In genomic region chr22:40257979-40258378, GRCh38 we compare ENCODE assay signal across 11 cellular contexts.
DNase-seq lines count a peak whose midpoint lies in the region; ATAC-seq lines count a peak whose summit lies in the region.
"Had no signal": no experiment of that assay in that cellular context is flagged by ENCODE, and none has a peak within 500 bp of the region (broad histone marks: within the 10 kb centered on the region; RNA-seq: fewer than 3 reads in every experiment).

No MANE protein-coding gene starts in this region.

- CTCF ChIA-PET in activated CD8-positive, alpha-beta T cell treated with anti-CD3 and anti-CD28 coated beads, Interleukin-2, amount 10 ng/mL, durations not matched to agents 7 days and 5 days (lab: Charles Lee): interaction anchor here (0.8 to 1.2 kb wide), 3 partner anchors 9 to 90 kb away, joined by 3 to 7 read pairs (median 4); no protein-coding TSS in a partner anchor

- peaks cover 67% of the 10 kb centered on the region for H3K4me1 Mint-ChIP-seq in activated T-cell treated with anti-CD3 and anti-CD28 coated beads, Interleukin-2, amount 50 U/mL, for 24 hours (ENCODE audit: low read depth)
- H3K4me1 Mint-ChIP-seq in activated CD8-positive, alpha-beta T cell treated with anti-CD3 and anti-CD28 coated beads, Interleukin-2, amount 10 ng/mL, durations not matched to agents 7 days and 5 days (ENCODE audit: low read depth): peaks cover 32% of the 10 kb centered on the region
- H3K4me1 Mint-ChIP-seq in stimulated activated effector memory CD8-positive, alpha-beta T cell treated with anti-CD3 and anti-CD28 coated beads, Interleukin-12 subunit alpha, Interleukin-12 subunit beta, amount 100 ng/mL, for 72 hours: peaks cover 50% of the 10 kb centered on the region

- ATAC-seq in activated CD8-positive, alpha-beta T cell treated with anti-CD3 and anti-CD28 coated beads, Interleukin-2, amount 10 ng/mL, durations not matched to agents 7 days and 5 days: no peak
- ATAC-seq in stimulated activated effector memory CD8-positive, alpha-beta T cell treated with anti-CD3 and anti-CD28 coated beads, Interleukin-12 subunit alpha, Interleukin-12 subunit beta, amount 100 ng/mL, for 72 hours: no peak

- 73 to 75% methylated on average over 1 of the region's 1 CpG for WGBS in esophagus, 2 donors

- no peaks in the 10 kb centered on the region for H3K9me3 Mint-ChIP-seq in activated T-cell treated with anti-CD3 and anti-CD28 coated beads, Interleukin-2, amount 50 U/mL, for 24 hours
- H3K9me3 Mint-ChIP-seq in activated CD8-positive, alpha-beta T cell treated with anti-CD3 and anti-CD28 coated beads, Interleukin-2, amount 10 ng/mL, durations not matched to agents 7 days and 5 days (ENCODE audit: insufficient read depth): no peaks in the 10 kb centered on the region
- H3K9me3 Mint-ChIP-seq in stimulated activated effector memory CD8-positive, alpha-beta T cell treated with anti-CD3 and anti-CD28 coated beads, Interleukin-12 subunit alpha, Interleukin-12 subunit beta, amount 100 ng/mL, for 72 hours: no peaks in the 10 kb centered on the region

- no peak for DNase-seq in activated T-cell treated with anti-CD3 and anti-CD28 coated beads, Interleukin-2, amount 50 U/mL, for 24 hours
- no peak for DNase-seq in activated T-cell treated with anti-CD3 and anti-CD28 coated beads for 4 hours
- DNase-seq in activated CD8-positive, alpha-beta T cell treated with anti-CD3 and anti-CD28 coated beads, Interleukin-2, amount 10 ng/mL, durations not matched to agents 7 days and 5 days: no peak
- DNase-seq in stimulated activated effector memory CD8-positive, alpha-beta T cell treated with anti-CD3 and anti-CD28 coated beads, Interleukin-12 subunit alpha, Interleukin-12 subunit beta, amount 100 ng/mL, for 72 hours (ENCODE audit: low spot score in 2 of 2): no peak
- DNase-seq in SIG-M5 (lab: John Stamatoyannopoulos, UW): no peak
- no peak for DNase-seq in G401 (ENCODE audit: low spot score)
- no peak for DNase-seq in AML-193 (lab: John Stamatoyannopoulos, UW)
- DNase-seq: activated gamma-delta T cell, DND-41, NCI-H146 had no signal

- H3K27me3 Mint-ChIP-seq in activated T-cell treated with anti-CD3 and anti-CD28 coated beads, Interleukin-2, amount 50 U/mL, for 24 hours: no peaks in the 10 kb centered on the region
- H3K27me3 Mint-ChIP-seq in activated CD8-positive, alpha-beta T cell treated with anti-CD3 and anti-CD28 coated beads, Interleukin-2, amount 10 ng/mL, durations not matched to agents 7 days and 5 days (ENCODE audit: low read depth): no peaks in the 10 kb centered on the region

- peaks cover 0 to 5% of the 10 kb centered on the region in 2 donors for H3K36me3 ChIP-seq in esophagus (ENCODE audit: control insufficient read depth in 2 of 2, insufficient read depth in 2 of 2, low read length in 1 of 2)

- no peaks in the 10 kb centered on the region for H3K9me3 ChIP-seq in esophagus (ENCODE audit: control insufficient read depth in 2 of 2, insufficient read depth in 1 of 2, low read depth in 1 of 2, low read length in 1 of 2)

- peak overlapping the region; percentile 61 to 77 for H3K27ac ChIP-seq in esophagus (ENCODE audit: low read depth in 2 of 2, low read length in 1 of 2)

- H3K4me1 ChIP-seq in esophagus (ENCODE audit: control insufficient read depth in 2 of 2, insufficient read depth in 2 of 2, low read length in 1 of 2): peaks cover 0 to 2% of the 10 kb centered on the region in 2 donors

- no peak overlapping the region for H3K4me3 Mint-ChIP-seq in activated T-cell treated with anti-CD3 and anti-CD28 coated beads, Interleukin-2, amount 50 U/mL, for 24 hours
- no peak overlapping the region for H3K4me3 Mint-ChIP-seq in activated CD8-positive, alpha-beta T cell treated with anti-CD3 and anti-CD28 coated beads, Interleukin-2, amount 10 ng/mL, durations not matched to agents 7 days and 5 days
- H3K4me3 Mint-ChIP-seq in stimulated activated effector memory CD8-positive, alpha-beta T cell treated with anti-CD3 and anti-CD28 coated beads, Interleukin-12 subunit alpha, Interleukin-12 subunit beta, amount 100 ng/mL, for 72 hours: peak overlapping the region; percentile 12

- peak overlapping the region; percentile 90 for H3K27ac Mint-ChIP-seq in activated T-cell treated with anti-CD3 and anti-CD28 coated beads, Interleukin-2, amount 50 U/mL, for 24 hours
- H3K27ac Mint-ChIP-seq in activated CD8-positive, alpha-beta T cell treated with anti-CD3 and anti-CD28 coated beads, Interleukin-2, amount 10 ng/mL, durations not matched to agents 7 days and 5 days: peak overlapping the region; percentile 3
- peak overlapping the region; percentile 63 for H3K27ac Mint-ChIP-seq in stimulated activated effector memory CD8-positive, alpha-beta T cell treated with anti-CD3 and anti-CD28 coated beads, Interleukin-12 subunit alpha, Interleukin-12 subunit beta, amount 100 ng/mL, for 72 hours

- POLR2A ChIA-PET in activated CD8-positive, alpha-beta T cell treated with anti-CD3 and anti-CD28 coated beads, Interleukin-2, amount 10 ng/mL, durations not matched to agents 7 days and 5 days (lab: Charles Lee): interaction anchor here (0.9 to 1.1 kb wide), 3 partner anchors 11 to 50 kb away, joined by 3 read pairs; no protein-coding TSS in a partner anchor

- no peak overlapping the region for H3K4me3 ChIP-seq in esophagus (ENCODE audit: low read depth in 1 of 2, low read length in 2 of 2)

- H3K36me3 Mint-ChIP-seq in activated T-cell treated with anti-CD3 and anti-CD28 coated beads, Interleukin-2, amount 50 U/mL, for 24 hours (ENCODE audit: low read depth): peaks cover 45% of the 10 kb centered on the region
- peaks cover 43% of the 10 kb centered on the region for H3K36me3 Mint-ChIP-seq in activated CD8-positive, alpha-beta T cell treated with anti-CD3 and anti-CD28 coated beads, Interleukin-2, amount 10 ng/mL, durations not matched to agents 7 days and 5 days (ENCODE audit: low read depth)
- H3K36me3 Mint-ChIP-seq in stimulated activated effector memory CD8-positive, alpha-beta T cell treated with anti-CD3 and anti-CD28 coated beads, Interleukin-12 subunit alpha, Interleukin-12 subunit beta, amount 100 ng/mL, for 72 hours: peaks cover 30% of the 10 kb centered on the region

- H3K27me3 ChIP-seq in esophagus (ENCODE audit: control insufficient read depth in 1 of 2, insufficient read depth in 2 of 2, low read length in 2 of 2): no peaks in the 10 kb centered on the region

- in situ Hi-C loops in G401 (cut with HindIII; ENCODE audit: low sequenced_read_pairs): no loop called here

Comparison
In these comparisons a context has a peak if more than half of its experiments do, and no peak if none do; other contexts are left out.
1. H3K27ac Mint-ChIP-seq: peak in every context shown above with its lines; median percentile 90 in activated T-cell treated with anti-CD3 and anti-CD28 coated beads, Interleukin-2, amount 50 U/mL, for 24 hours; 63 in stimulated activated effector memory CD8-positive, alpha-beta T cell treated with anti-CD3 and anti-CD28 coated beads, Interleukin-12 subunit alpha, Interleukin-12 subunit beta, amount 100 ng/mL, for 72 hours; 3 in activated CD8-positive, alpha-beta T cell treated with anti-CD3 and anti-CD28 coated beads, Interleukin-2, amount 10 ng/mL, durations not matched to agents 7 days and 5 days.